ENCODE assay signal across 28 cellular contexts in the genomic region with DNA sequence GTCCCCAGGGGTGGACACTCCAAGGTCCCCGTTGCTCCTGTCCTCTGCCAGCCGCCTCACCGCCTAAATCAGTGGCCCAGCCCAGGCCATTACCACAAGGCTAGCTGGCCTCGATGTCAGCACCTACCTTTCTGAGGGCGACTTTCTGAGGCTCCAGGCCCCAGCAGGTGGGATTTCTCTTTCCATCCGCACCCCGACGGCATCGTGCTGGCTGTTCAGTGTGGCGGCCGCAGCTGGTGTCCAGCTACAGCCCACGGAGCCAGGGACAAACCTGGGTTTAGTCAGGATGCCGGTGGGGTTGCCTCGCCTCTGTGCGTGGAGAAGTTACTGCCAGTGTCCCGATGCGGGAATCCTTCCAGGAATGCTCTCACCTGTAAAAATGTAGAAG.
"Had no signal": no experiment of that assay in that cellular context is flagged by ENCODE, and none has a peak within 500 bp of the region (broad histone marks: within the 10 kb centered on the region; RNA-seq: fewer than 3 reads in every experiment).

No MANE protein-coding gene starts in this region.

- H3K4me3 ChIP-seq: adrenal gland, body of pancreas, gastrocnemius medialis, pancreas, right atrium auricular region, smooth muscle cell, stomach, thyroid gland had no signal

- H3K27ac ChIP-seq: adrenal gland, body of pancreas, gastrocnemius medialis, pancreas, right atrium auricular region, stomach, thyroid gland, VCaP had no signal

- H3K27me3 ChIP-seq: adrenal gland, body of pancreas, gastrocnemius medialis, pancreas, right atrium auricular region, stomach, thyroid gland had no signal

- H3K4me3 Mint-ChIP-seq: activated CD4-positive, alpha-beta memory T cell treated with anti-CD3 and anti-CD28 coated beads for 36 hours; activated naive CD4-positive, alpha-beta T cell treated with anti-CD3 and anti-CD28 coated beads for 36 hours; activated naive CD8-positive, alpha-beta T cell treated with anti-CD3 and anti-CD28 coated beads for 36 hours; mesothelial cell of epicardium; naive B cell; nephron progenitor cell; stimulated activated naive B cell treated with anti-CD40 and anti-IgM and Interleukin-4, amounts not matched to agents 10 μg/mL and 1 μg/mL and 100 μg/mL, for 72 hours had no signal

- H3K27ac Mint-ChIP-seq: activated CD4-positive, alpha-beta memory T cell treated with anti-CD3 and anti-CD28 coated beads for 36 hours; activated naive CD4-positive, alpha-beta T cell treated with anti-CD3 and anti-CD28 coated beads for 36 hours; activated naive CD8-positive, alpha-beta T cell treated with anti-CD3 and anti-CD28 coated beads for 36 hours; mesothelial cell of epicardium; naive B cell; nephron progenitor cell; stimulated activated naive B cell treated with anti-CD40 and anti-IgM and Interleukin-4, amounts not matched to agents 10 μg/mL and 1 μg/mL and 100 μg/mL, for 72 hours had no signal

- H3K4me1 ChIP-seq: adrenal gland, body of pancreas, gastrocnemius medialis, pancreas, right atrium auricular region, thyroid gland had no signal

- H3K36me3 ChIP-seq: adrenal gland, gastrocnemius medialis, pancreas, right atrium auricular region, stomach, thyroid gland had no signal

- H3K36me3 Mint-ChIP-seq: activated CD4-positive, alpha-beta memory T cell treated with anti-CD3 and anti-CD28 coated beads for 36 hours; activated naive CD8-positive, alpha-beta T cell treated with anti-CD3 and anti-CD28 coated beads for 36 hours; mesothelial cell of epicardium; naive B cell; stimulated activated naive B cell treated with anti-CD40 and anti-IgM and Interleukin-4, amounts not matched to agents 10 μg/mL and 1 μg/mL and 100 μg/mL, for 72 hours had no signal

- ATAC-seq: body of pancreas; gastrocnemius medialis; left ventricle myocardium superior; pancreas; stimulated activated naive B cell treated with anti-CD40 and anti-IgM and Interleukin-4, amounts not matched to agents 10 μg/mL and 1 μg/mL and 100 μg/mL, for 72 hours had no signal

- DNase-seq: activated CD4-positive, alpha-beta memory T cell treated with anti-CD3 and anti-CD28 coated beads for 36 hours; activated CD4-positive, alpha-beta T cell treated with anti-CD3 and anti-CD28 coated beads for 4 hours; activated effector memory CD4-positive, alpha-beta T cell treated with Interleukin-2 at 50 U/mL for 16 hours; activated naive CD4-positive, alpha-beta T cell treated with anti-CD3 and anti-CD28 coated beads for 36 hours; activated naive CD8-positive, alpha-beta T cell treated with anti-CD3 and anti-CD28 coated beads for 36 hours; activated T-cell treated with anti-CD3 and anti-CD28 coated beads for 4 hours; aorta; body of pancreas; dermis blood vessel endothelial cell; effector CD8-positive, alpha-beta T cell; gastrocnemius medialis; glutamatergic neuron; left ventricle myocardium superior; mammary epithelial cell; naive B cell; nephron progenitor cell; stimulated activated CD4-positive, alpha-beta T cell treated with anti-CD3 and anti-CD28 coated beads, Interleukin-15, amount 100 ng/mL, for 24 hours; stimulated activated CD4-positive, alpha-beta T cell treated with anti-CD3 and anti-CD28 coated beads, Interleukin-2, amount 100 ng/mL, for 24 hours; stimulated activated naive B cell treated with anti-CD40 and anti-IgM and Interleukin-4, amounts not matched to agents 10 μg/mL and 1 μg/mL and 100 μg/mL, for 72 hours; stomach; T-helper 9 cell; thyroid gland had no signal

- H3K9me3 ChIP-seq: gastrocnemius medialis, pancreas, thyroid gland had no signal
